In genomic region chr5:141383345-141383744, GRCh38 we compare ENCODE assay signal across 20 cellular contexts. TPM values are rescaled to one million over a fixed set of nuclear protein-coding genes. Genes with fewer than 3 reads are reported as not detected.
DNase-seq lines count a peak whose midpoint lies in the region; ATAC-seq and TF ChIP-seq lines count a peak whose summit lies in the region.
"Had no signal": no experiment of that assay in that cellular context is flagged by ENCODE, and none has a peak within 500 bp of the region (broad histone marks: within the 10 kb centered on the region; RNA-seq: fewer than 3 reads in every experiment).

No MANE protein-coding gene starts in this region.

- no peaks in the 10 kb centered on the region for H3K36me3 ChIP-seq in MM.1S (replicated peaks; ENCODE audit: insufficient read depth, low read length)
- H3K36me3 ChIP-seq in esophagus muscularis mucosa, result peaks cover 0 to 11% (median 6%) of the 10 kb centered on the region in 4 donors

- H3K4me3 ChIP-seq in MM.1S (ENCODE audit: low read length) (peak overlapping the region; percentile 80), esophagus muscularis mucosa (peak overlapping the region in 3 of 4 donors; percentile 14 to 45 (median 22)), skeletal muscle cell (ENCODE audit: low read depth, low read length) (peak overlapping the region; percentile 61)
- H3K4me3 ChIP-seq: GM12878, SJCRH30 had no signal

- no peaks in the 10 kb centered on the region for H3K4me1 Mint-ChIP-seq in T-helper 2 cell treated with Interferon-gamma antibody and Interleukin-4, amounts not matched to agents 5 μg/mL and 100 μg/mL, for 36 hours (ENCODE audit: low read depth)
- H3K4me1 Mint-ChIP-seq: activated CD4-positive, alpha-beta memory T cell treated with anti-CD3 and anti-CD28 coated beads, Interleukin-2, amount 10 ng/mL, durations not matched to agents 7 days and 5 days had no signal

- H3K9me3 ChIP-seq in MM.1S (replicated peaks; ENCODE audit: insufficient read depth, low read length), result no peaks in the 10 kb centered on the region
- peaks cover 5 to 95% (median 94%) of the 10 kb centered on the region in 4 donors for H3K9me3 ChIP-seq in esophagus muscularis mucosa
- H3K9me3 ChIP-seq: Caco-2 had no signal

- H4K20me1 ChIP-seq in MM.1S (ENCODE audit: insufficient read depth, low read length), result no peaks in the 10 kb centered on the region

- H3K4me3 Mint-ChIP-seq in T-helper 2 cell treated with Interferon-gamma antibody and Interleukin-4, amounts not matched to agents 5 μg/mL and 100 μg/mL, for 36 hours, result peak overlapping the region; percentile 79

- H3K27me3 ChIP-seq in MM.1S (replicated peaks; ENCODE audit: insufficient read depth, low read length) (peaks cover 6% of the 10 kb centered on the region; the same call in 1 of the 2 replicates), esophagus muscularis mucosa (peaks cover 0 to 4% (median 0%) of the 10 kb centered on the region in 4 donors)
- H3K27me3 ChIP-seq: SJCRH30 had no signal

- TF ChIP-seq POLR2A in esophagus muscularis mucosa (IDR thresholded peaks at IDR 0.05; ENCODE audit: low read depth), result no peak

- TF ChIP-seq CTCF in MM.1S (IDR thresholded peaks at IDR 0.05; ENCODE audit: low read length) (no peak), esophagus muscularis mucosa (IDR thresholded peaks at IDR 0.05) (no peak)

- no peak for ATAC-seq in GM21360 (IDR thresholded peaks at IDR 0.05; ENCODE audit: unreplicated experiment)
- no peak for ATAC-seq in HG03460 (IDR thresholded peaks at IDR 0.05; ENCODE audit: unreplicated experiment)
- ATAC-seq in HG02798 (IDR thresholded peaks at IDR 0.05; ENCODE audit: poor library complexity, unreplicated experiment), result no peak
- ATAC-seq: GM12878 had no signal

- H3K27ac ChIP-seq in MM.1S (ENCODE audit: low read length), result no peak overlapping the region
- no peak overlapping the region for H3K27ac ChIP-seq in esophagus muscularis mucosa (replicated peaks in 1 of 4)
- H3K27ac ChIP-seq: SJCRH30 had no signal

- intact Hi-C loops in esophagus muscularis mucosa (cut with DNase I), result no loop called here

- no peaks in the 10 kb centered on the region for H3F3A ChIP-seq in MM.1S (ENCODE audit: insufficient read depth, low read length)

- peak overlapping the region; percentile 66; the same call in 1 of the 2 replicates for H3K4me2 ChIP-seq in MM.1S (ENCODE audit: low read depth, low read length)

- no peaks in the 10 kb centered on the region for H3K9me2 ChIP-seq in MM.1S (replicated peaks; ENCODE audit: insufficient read depth, low read length)

- no peak overlapping the region for H3K9ac ChIP-seq in MM.1S (ENCODE audit: low read length)

- H3K4me1 ChIP-seq in MM.1S (ENCODE audit: low read length) (no peaks in the 10 kb centered on the region), esophagus muscularis mucosa (no peaks in the 10 kb centered on the region)
- H3K4me1 ChIP-seq: Caco-2, SJCRH30 had no signal

- H3K9me3 Mint-ChIP-seq in T-helper 2 cell treated with Interferon-gamma antibody and Interleukin-4, amounts not matched to agents 5 μg/mL and 100 μg/mL, for 36 hours, result peaks cover 20% of the 10 kb centered on the region

- no peak overlapping the region; the same call in 1 of the 2 replicates for H2AFZ ChIP-seq in MM.1S (ENCODE audit: low read length)

- 30% methylated on average over 21 of the region's 21 CpGs for WGBS in esophagus muscularis mucosa

- H3K36me3 Mint-ChIP-seq in T-helper 2 cell treated with Interferon-gamma antibody and Interleukin-4, amounts not matched to agents 5 μg/mL and 100 μg/mL, for 36 hours (ENCODE audit: low read depth), result no peaks in the 10 kb centered on the region

- no peak for TF ChIP-seq EP300 in esophagus muscularis mucosa (IDR thresholded peaks at IDR 0.05)

- H3K27ac Mint-ChIP-seq in T-helper 2 cell treated with Interferon-gamma antibody and Interleukin-4, amounts not matched to agents 5 μg/mL and 100 μg/mL, for 36 hours, result no peak overlapping the region
- H3K27ac Mint-ChIP-seq: activated CD4-positive, alpha-beta memory T cell treated with anti-CD3 and anti-CD28 coated beads, Interleukin-2, amount 10 ng/mL, durations not matched to agents 7 days and 5 days had no signal

- peaks cover 26% of the 10 kb centered on the region for H3K27me3 Mint-ChIP-seq in T-helper 2 cell treated with Interferon-gamma antibody and Interleukin-4, amounts not matched to agents 5 μg/mL and 100 μg/mL, for 36 hours (ENCODE audit: low read depth)

- no peaks in the 10 kb centered on the region for H3K79me2 ChIP-seq in MM.1S (ENCODE audit: low read length)

- no peak for DNase-seq in T-helper 2 cell treated with Interferon-gamma antibody and Interleukin-4, amounts not matched to agents 5 μg/mL and 100 μg/mL, for 36 hours (ENCODE audit: low spot score)
- DNase-seq in T-helper 2 cell (no peak), MM.1S (no peak), esophagus muscularis mucosa (ENCODE audit: extremely low spot score) (no peak), skeletal muscle cell (ENCODE audit: low read depth) (no peak)
- DNase-seq: activated CD4-positive, alpha-beta memory T cell treated with anti-CD3 and anti-CD28 coated beads, Interleukin-2, amount 10 ng/mL, durations not matched to agents 7 days and 5 days; activated effector memory CD4-positive, alpha-beta T cell treated with Interleukin-2 at 50 U/mL for 16 hours; Caco-2; mesenchymal stem cell; NCI-H187 treated with DMSO at 0.1 percent for 48 hours; NCI-H524; occipital lobe; OCI-M1; SJCRH30; stimulated activated CD4-positive, alpha-beta T cell treated with anti-CD3 and anti-CD28 coated beads, Interleukin-12 subunit alpha, Interleukin-12 subunit beta, amount 100 ng/mL, for 4 hours had no signal

RNA-seq across cellular contexts. Expression of gene PCDHGA7, which starts 0.8 kb away (rescaled TPM):
- 1 to 10 TPM; 4.3 to 9.1 (median 6.4) TPM for total RNA-seq in esophagus muscularis mucosa

RNA-seq across cellular contexts. Expression of gene PCDHGB4, which starts 4.2 kb away (rescaled TPM):
- total RNA-seq in esophagus muscularis mucosa, result 1 to 10 TPM; 3.8 to 5.5 (median 4.6) TPM
- total RNA-seq: activated CD4-positive, alpha-beta memory T cell treated with anti-CD3 and anti-CD28 coated beads, Interleukin-2, amount 10 ng/mL, durations not matched to agents 7 days and 5 days; M059J had no signal

RNA-seq across cellular contexts. Expression of gene PCDHGA8, which starts 9.1 kb away (rescaled TPM):
- 1 to 10 TPM; 1.7 to 5.8 (median 3.3) TPM for total RNA-seq in esophagus muscularis mucosa
- total RNA-seq: activated CD4-positive, alpha-beta memory T cell treated with anti-CD3 and anti-CD28 coated beads, Interleukin-2, amount 10 ng/mL, durations not matched to agents 7 days and 5 days had no signal

RNA-seq across cellular contexts. Expression of gene PCDHGA6, which starts 9.7 kb away (rescaled TPM):
- 1 to 10 TPM; 4.1 to 7.1 (median 5.9) TPM for total RNA-seq in esophagus muscularis mucosa

RNA-seq across cellular contexts. Expression of gene PCDHGB3, which starts 13.3 kb away (rescaled TPM):
- 1 to 10 TPM; 2.5 to 7.5 (median 3.8) TPM for total RNA-seq in esophagus muscularis mucosa

Comparison
In these comparisons a context has a peak if more than half of its experiments do, and no peak if none do; other contexts are left out.
1. H3K4me3 ChIP-seq: peak in every context shown above with its lines; median percentile 80 in MM.1S; 61 in skeletal muscle cell; 22 in esophagus muscularis mucosa.